Comparison of ENCODE assay signal across 8 cellular contexts in genomic region chr4:169659736-169660670, GRCh38. TPM values are rescaled to one million over a fixed set of nuclear protein-coding genes. Genes with fewer than 3 reads are reported as not detected.
DNase-seq lines count a peak whose midpoint lies in the region; ATAC-seq and TF ChIP-seq lines count a peak whose summit lies in the region.

No MANE protein-coding gene starts in this region.

- H3K4me3 Mint-ChIP-seq in neural crest cell = peak overlapping the region; percentile 90

- peak; percentile 96 for ATAC-seq in GM21737 (IDR thresholded peaks at IDR 0.05; ENCODE audit: unreplicated experiment)
- ATAC-seq in foreskin keratinocyte = peak; percentile 99

- H3K36me3 ChIP-seq in stomach smooth muscle (ENCODE audit: control insufficient read depth in 2 of 2, insufficient read depth in 2 of 2, low read length in 2 of 2) = no peaks in the 10 kb centered on the region

- no peaks in the 10 kb centered on the region for H3K36me3 Mint-ChIP-seq in neural crest cell (ENCODE audit: low read depth)

- H3K4me1 ChIP-seq in foreskin keratinocyte (peaks cover 17% of the 10 kb centered on the region), stomach smooth muscle (ENCODE audit: control insufficient read depth, insufficient read depth, low read length) (no peaks in the 10 kb centered on the region)

- TF ChIP-seq CTCF in RWPE1 (conservative IDR thresholded peaks at IDR 0.05; ENCODE audit: low read depth) (no peak), foreskin keratinocyte (conservative IDR thresholded peaks at IDR 0.05) (no peak), neural crest cell (conservative IDR thresholded peaks at IDR 0.05) (no peak)

- H3K27ac ChIP-seq in RWPE1 (no peak overlapping the region), foreskin keratinocyte (peak overlapping the region; percentile 69), stomach smooth muscle (ENCODE audit: low read length) (peak overlapping the region; percentile 1)

- peak overlapping the region; percentile 1 to 53 for H3K9ac ChIP-seq in stomach smooth muscle (ENCODE audit: low read length in 2 of 2)

- no peaks in the 10 kb centered on the region for H3K9me3 ChIP-seq in stomach smooth muscle (ENCODE audit: control insufficient read depth in 2 of 2, low read length in 2 of 2)

- no peaks in the 10 kb centered on the region for H3K9me3 Mint-ChIP-seq in neural crest cell

- CTCF ChIA-PET in RWPE1 (lab: Yijun Ruan, JAX) = interaction anchor here (0.6 to 1.8 kb wide), 3 partner anchors 13 to 68 kb away, joined by 3 to 5 read pairs (median 4); partner anchors contain the start of gene NEK1

- H3K27me3 Mint-ChIP-seq in neural crest cell (ENCODE audit: low read depth) = no peaks in the 10 kb centered on the region

- peak overlapping the region; percentile 98 for H3K27ac Mint-ChIP-seq in neural crest cell (ENCODE audit: unreplicated experiment)

- in situ Hi-C loops in KBM-7 (cut with MboI; ENCODE audit: low pct_unique_long_range_greater_than_20kb, low sequenced_read_pairs) = no loop called here

- H3K27me3 ChIP-seq in foreskin keratinocyte (no peaks in the 10 kb centered on the region), stomach smooth muscle (ENCODE audit: control insufficient read depth in 1 of 2, insufficient read depth in 2 of 2, low read length in 2 of 2) (no peaks in the 10 kb centered on the region)

- DNase-seq in DMS53 (lab: John Stamatoyannopoulos, UW) (peak; percentile 97), KBM-7 (peak; percentile 74), RWPE1 (ENCODE audit: low spot score) (peak; percentile 93), foreskin keratinocyte (peak; percentile 96 to 98), neural crest cell (ENCODE audit: low read depth, low spot score) (peak; percentile 32)
- peak; percentile 0 to 20 (median 12) for DNase-seq in activated naive CD4-positive, alpha-beta T cell (lab: John Stamatoyannopoulos, UW)

- POLR2A ChIA-PET in RWPE1 (lab: Yijun Ruan, JAX; ENCODE audit: low non-redundant PET) = interaction anchor here (0.6 kb wide), 1 partner anchor 16 kb away, joined by 3 read pairs; no protein-coding TSS in a partner anchor

- peaks cover 34% of the 10 kb centered on the region for H3K4me1 Mint-ChIP-seq in neural crest cell

- peak overlapping the region; percentile 57 to 68 for H3K4me3 ChIP-seq in stomach smooth muscle (ENCODE audit: low read length in 2 of 2)

RNA-seq across cellular contexts. Expression of gene CLCN3, which starts 39.6 kb away (rescaled TPM):
- total RNA-seq in foreskin keratinocyte (21.3 and 24.5 TPM in 2 replicates), neural crest cell (37.6 and 38.0 TPM in 2 replicates)
- 4.8 and 5.4 TPM in 2 replicates for polyA plus RNA-seq in foreskin keratinocyte

RNA-seq across cellular contexts. Expression of gene NEK1, which starts 47.6 kb away (rescaled TPM):
- total RNA-seq in foreskin keratinocyte (10.3 and 11.1 TPM in 2 replicates), neural crest cell (13.0 and 14.7 TPM in 2 replicates)
- 3.4 and 3.7 TPM in 2 replicates for polyA plus RNA-seq in foreskin keratinocyte

Comparison
In these comparisons a context has a peak if more than half of its experiments do, and no peak if none do; other contexts are left out.
1. DNase-seq: peak in every context shown above with its lines; median percentile 97 in DMS53; 97 in foreskin keratinocyte; 93 in RWPE1; 74 in KBM-7; 32 in neural crest cell; 12 in activated naive CD4-positive, alpha-beta T cell.